32 cellular contexts compared by ENCODE assay signal in genomic region chr15:92078270-92078669, GRCh38.
"Had no signal": no experiment of that assay in that cellular context is flagged by ENCODE, and none has a peak within 500 bp of the region (broad histone marks: within the 10 kb centered on the region; RNA-seq: fewer than 3 reads in every experiment).

No MANE protein-coding gene starts in this region.

- H3K27me3 ChIP-seq: adrenal gland, body of pancreas, brain microvascular endothelial cell, breast epithelium had no signal

- H3K36me3 Mint-ChIP-seq: activated CD8-positive, alpha-beta memory T cell treated with anti-CD3 and anti-CD28 coated beads, Interleukin-2, amount 10 ng/mL, durations not matched to agents 7 days and 5 days; activated naive CD4-positive, alpha-beta T cell treated with anti-CD3 and anti-CD28 coated beads, Interleukin-2, amount 10 ng/mL, durations not matched to agents 7 days and 5 days; activated naive CD4-positive, alpha-beta T cell treated with anti-CD3 and anti-CD28 coated beads, Interleukin-2, amount 50 U/mL, for 72 hours; activated naive CD8-positive, alpha-beta T cell treated with anti-CD3 and anti-CD28 coated beads for 36 hours; T-cell; WTC11 had no signal

- H3K27ac ChIP-seq: adrenal gland, body of pancreas, brain microvascular endothelial cell, breast epithelium, WERI-Rb-1 had no signal

- H3K36me3 ChIP-seq: adrenal gland, brain microvascular endothelial cell, breast epithelium, WERI-Rb-1 had no signal

- H3K27me3 Mint-ChIP-seq: activated CD4-positive, alpha-beta memory T cell treated with anti-CD3 and anti-CD28 coated beads, Interleukin-2, amount 10 ng/mL, durations not matched to agents 7 days and 5 days; activated CD4-positive, alpha-beta T cell treated with anti-CD3 and anti-CD28 coated beads for 36 hours; activated CD4-positive, alpha-beta T cell treated with anti-CD3 and anti-CD28 coated beads, Interleukin-2, amount 10 ng/mL, durations not matched to agents 7 days and 5 days; activated CD8-positive, alpha-beta memory T cell treated with anti-CD3 and anti-CD28 coated beads, Interleukin-2, amount 10 ng/mL, durations not matched to agents 7 days and 5 days; activated naive CD4-positive, alpha-beta T cell treated with anti-CD3 and anti-CD28 coated beads, Interleukin-2, amount 10 ng/mL, durations not matched to agents 7 days and 5 days; activated naive CD8-positive, alpha-beta T cell treated with anti-CD3 and anti-CD28 coated beads for 36 hours; activated T-cell treated with anti-CD3 and anti-CD28 coated beads, Interleukin-2, amount 50 U/mL, for 24 hours; central memory CD8-positive, alpha-beta T cell; T-cell; T-helper 17 cell had no signal

- ATAC-seq: activated CD4-positive, CD25-positive, alpha-beta regulatory T cell treated with anti-CD3 and anti-CD28 coated beads, Interleukin-2, amount 50 U/mL, for 24 hours; activated CD8-positive, alpha-beta memory T cell treated with anti-CD3 and anti-CD28 coated beads, Interleukin-2, amount 10 ng/mL, durations not matched to agents 7 days and 5 days; activated CD8-positive, alpha-beta T cell treated with anti-CD3 and anti-CD28 coated beads, Interleukin-2, amount 10 ng/mL, durations not matched to agents 7 days and 5 days; body of pancreas; T-cell; T-helper 17 cell had no signal

- H3K9me3 ChIP-seq: adrenal gland, body of pancreas, breast epithelium had no signal

- DNase-seq: activated CD4-positive, alpha-beta T cell treated with anti-CD3 and anti-CD28 coated beads for 1 hour; activated CD4-positive, alpha-beta T cell treated with anti-CD3 and anti-CD28 coated beads, Interleukin-2, amount 10 ng/mL, durations not matched to agents 7 days and 5 days; activated CD4-positive, CD25-positive, alpha-beta regulatory T cell; activated CD8-positive, alpha-beta memory T cell treated with anti-CD3 and anti-CD28 coated beads for 24 hours; activated CD8-positive, alpha-beta memory T cell treated with anti-CD3 and anti-CD28 coated beads, Interleukin-2, amount 10 ng/mL, durations not matched to agents 7 days and 5 days; activated CD8-positive, alpha-beta memory T cell treated with anti-CD3 and anti-CD28 coated beads, Interleukin-2, amount 50 U/mL, for 48 hours; activated effector memory CD4-positive, alpha-beta T cell treated with Interleukin-2 at 50 U/mL for 16 hours; activated gamma-delta T cell; activated naive CD4-positive, alpha-beta T cell treated with Interleukin-2 at 50 U/mL for 16 hours; activated T-cell treated with anti-CD3 and anti-CD28 coated beads, Interleukin-2, amount 50 U/mL, for 24 hours; adrenal gland; amniotic stem cell; aorta; body of pancreas; brain microvascular endothelial cell; caudate nucleus; cerebellar nuclear complex; T-helper 17 cell; T1000; WERI-Rb-1 had no signal

- H3K9me3 Mint-ChIP-seq: activated CD4-positive, alpha-beta memory T cell treated with anti-CD3 and anti-CD28 coated beads, Interleukin-2, amount 10 ng/mL, durations not matched to agents 7 days and 5 days; activated CD4-positive, alpha-beta T cell treated with anti-CD3 and anti-CD28 coated beads, Interleukin-2, amount 10 ng/mL, durations not matched to agents 7 days and 5 days; activated naive CD4-positive, alpha-beta T cell treated with anti-CD3 and anti-CD28 coated beads, Interleukin-2, amount 10 ng/mL, durations not matched to agents 7 days and 5 days; activated naive CD4-positive, alpha-beta T cell treated with anti-CD3 and anti-CD28 coated beads, Interleukin-2, amount 50 U/mL, for 72 hours; activated naive CD8-positive, alpha-beta T cell treated with anti-CD3 and anti-CD28 coated beads for 36 hours; activated T-cell treated with anti-CD3 and anti-CD28 coated beads, Interleukin-2, amount 50 U/mL, for 24 hours; activated T-helper 2 cell treated with anti-CD3 and anti-CD28 coated beads, Interferon-gamma antibody, Interleukin-2, Interleukin-4, amounts not matched to agents 10 μg/mL and 5 μg/mL and 100 μg/mL, durations not matched to agents 14 hours and 24 hours and 36 hours; central memory CD8-positive, alpha-beta T cell; T-cell; WTC11 had no signal

- H3K4me3 Mint-ChIP-seq: activated CD4-positive, alpha-beta memory T cell treated with anti-CD3 and anti-CD28 coated beads, Interleukin-2, amount 10 ng/mL, durations not matched to agents 7 days and 5 days; activated CD4-positive, alpha-beta T cell treated with anti-CD3 and anti-CD28 coated beads for 36 hours; activated CD4-positive, alpha-beta T cell treated with anti-CD3 and anti-CD28 coated beads, Interleukin-2, amount 10 ng/mL, durations not matched to agents 7 days and 5 days; activated CD8-positive, alpha-beta memory T cell treated with anti-CD3 and anti-CD28 coated beads, Interleukin-2, amount 10 ng/mL, durations not matched to agents 7 days and 5 days; activated CD8-positive, alpha-beta T cell treated with anti-CD3 and anti-CD28 coated beads, Interleukin-2, amount 10 ng/mL, durations not matched to agents 7 days and 5 days; activated naive CD4-positive, alpha-beta T cell treated with anti-CD3 and anti-CD28 coated beads, Interleukin-2, amount 10 ng/mL, durations not matched to agents 7 days and 5 days; activated naive CD8-positive, alpha-beta T cell treated with anti-CD3 and anti-CD28 coated beads for 36 hours; activated T-cell treated with anti-CD3 and anti-CD28 coated beads, Interleukin-2, amount 50 U/mL, for 24 hours; central memory CD8-positive, alpha-beta T cell; T-cell; T-helper 17 cell; WTC11 had no signal

- H3K27ac Mint-ChIP-seq: activated CD4-positive, alpha-beta memory T cell treated with anti-CD3 and anti-CD28 coated beads, Interleukin-2, amount 10 ng/mL, durations not matched to agents 7 days and 5 days; activated CD4-positive, alpha-beta T cell treated with anti-CD3 and anti-CD28 coated beads for 36 hours; activated CD4-positive, alpha-beta T cell treated with anti-CD3 and anti-CD28 coated beads, Interleukin-2, amount 10 ng/mL, durations not matched to agents 7 days and 5 days; activated CD8-positive, alpha-beta memory T cell treated with anti-CD3 and anti-CD28 coated beads, Interleukin-2, amount 10 ng/mL, durations not matched to agents 7 days and 5 days; activated CD8-positive, alpha-beta T cell treated with anti-CD3 and anti-CD28 coated beads, Interleukin-2, amount 10 ng/mL, durations not matched to agents 7 days and 5 days; activated naive CD4-positive, alpha-beta T cell treated with anti-CD3 and anti-CD28 coated beads, Interleukin-2, amount 10 ng/mL, durations not matched to agents 7 days and 5 days; activated naive CD4-positive, alpha-beta T cell treated with anti-CD3 and anti-CD28 coated beads, Interleukin-2, amount 50 U/mL, for 72 hours; activated naive CD8-positive, alpha-beta T cell treated with anti-CD3 and anti-CD28 coated beads for 36 hours; activated T-cell treated with anti-CD3 and anti-CD28 coated beads, Interleukin-2, amount 50 U/mL, for 24 hours; activated T-helper 2 cell treated with anti-CD3 and anti-CD28 coated beads, Interferon-gamma antibody, Interleukin-2, Interleukin-4, amounts not matched to agents 10 μg/mL and 5 μg/mL and 100 μg/mL, durations not matched to agents 14 hours and 24 hours and 36 hours; T-cell; T-helper 17 cell; WTC11 had no signal

- H3K4me3 ChIP-seq: adrenal gland, body of pancreas, breast epithelium had no signal

- H3K4me1 ChIP-seq: body of pancreas, breast epithelium had no signal
